1 cellular context compared by ENCODE assay signal in genomic region chr4:19945979-19946380, GRCh38.
TF ChIP-seq lines count a peak whose summit lies in the region.

No MANE protein-coding gene starts in this region.

TF ChIP-seq in H1, 55 proteins besides CTCF, POLR2A, EP300 and RAD21 (continued from another document):
- TF ChIP-seq SIN3A (conservative IDR thresholded peaks at IDR 0.05 in 1 of 2, IDR thresholded peaks at IDR 0.05 in 1 of 2; ENCODE audit: low read depth in 1 of 2, low read length in 2 of 2): no peak
- TF ChIP-seq HDAC2 (IDR thresholded peaks at IDR 0.05; ENCODE audit: borderline replicate concordance in 1 of 2, low read depth in 2 of 2, low read length in 2 of 2): no peak
- TF ChIP-seq YY1 (IDR thresholded peaks at IDR 0.05; ENCODE audit: low read depth, low read length): no peak
- no peak for TF ChIP-seq CHD7 (IDR thresholded peaks at IDR 0.05; ENCODE audit: insufficient replicate concordance, low read length)
- no peak for TF ChIP-seq MAFK (IDR thresholded peaks at IDR 0.05; ENCODE audit: low read depth, low read length)
- TF ChIP-seq POLR2AphosphoS5 (IDR thresholded peaks at IDR 0.05; ENCODE audit: low read depth, low read length): no peak
- no peak for TF ChIP-seq SUZ12 (IDR thresholded peaks at IDR 0.05; ENCODE audit: low read length)
- TF ChIP-seq EZH2 (IDR thresholded peaks at IDR 0.05; ENCODE audit: low read depth, low read length, severe bottlenecking): no peak
- TF ChIP-seq SP4 (IDR thresholded peaks at IDR 0.05; ENCODE audit: low read length): no peak
- TF ChIP-seq CHD2 (IDR thresholded peaks at IDR 0.05; ENCODE audit: low read length): no peak
